In the genomic region with DNA sequence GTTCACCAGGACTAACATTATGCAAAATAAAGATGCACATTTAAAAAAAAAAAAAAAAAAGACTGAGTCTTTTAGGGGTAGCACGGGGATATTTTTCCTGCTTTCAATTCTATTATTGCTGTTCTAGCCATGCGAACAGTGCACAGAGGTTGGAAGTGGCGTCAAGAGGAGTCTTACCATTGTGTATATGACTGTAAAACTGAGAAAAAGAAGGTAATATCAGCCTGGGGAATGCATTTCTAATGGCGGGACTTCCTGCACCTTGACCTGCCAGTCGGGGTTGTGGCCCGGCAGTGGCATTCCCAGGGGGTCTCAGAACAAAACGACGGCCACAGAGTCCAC, we compare ENCODE assay signal across 1 cellular context.
TF ChIP-seq lines count a peak whose summit lies in the region.

No MANE protein-coding gene starts in this region.

TF ChIP-seq in A549, 52 proteins besides CTCF, POLR2A, EP300 and RAD21:
- TF ChIP-seq, protein P1, sequence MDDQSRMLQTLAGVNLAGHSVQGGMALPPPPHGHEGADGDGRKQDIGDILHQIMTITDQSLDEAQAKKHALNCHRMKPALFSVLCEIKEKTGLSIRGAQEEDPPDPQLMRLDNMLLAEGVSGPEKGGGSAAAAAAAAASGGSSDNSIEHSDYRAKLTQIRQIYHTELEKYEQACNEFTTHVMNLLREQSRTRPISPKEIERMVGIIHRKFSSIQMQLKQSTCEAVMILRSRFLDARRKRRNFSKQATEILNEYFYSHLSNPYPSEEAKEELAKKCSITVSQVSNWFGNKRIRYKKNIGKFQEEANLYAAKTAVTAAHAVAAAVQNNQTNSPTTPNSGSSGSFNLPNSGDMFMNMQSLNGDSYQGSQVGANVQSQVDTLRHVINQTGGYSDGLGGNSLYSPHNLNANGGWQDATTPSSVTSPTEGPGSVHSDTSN (IDR thresholded peaks at IDR 0.05): no peak
- TF ChIP-seq, protein P2, sequence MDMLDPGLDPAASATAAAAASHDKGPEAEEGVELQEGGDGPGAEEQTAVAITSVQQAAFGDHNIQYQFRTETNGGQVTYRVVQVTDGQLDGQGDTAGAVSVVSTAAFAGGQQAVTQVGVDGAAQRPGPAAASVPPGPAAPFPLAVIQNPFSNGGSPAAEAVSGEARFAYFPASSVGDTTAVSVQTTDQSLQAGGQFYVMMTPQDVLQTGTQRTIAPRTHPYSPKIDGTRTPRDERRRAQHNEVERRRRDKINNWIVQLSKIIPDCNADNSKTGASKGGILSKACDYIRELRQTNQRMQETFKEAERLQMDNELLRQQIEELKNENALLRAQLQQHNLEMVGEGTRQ (IDR thresholded peaks at IDR 0.05): no peak
- TF ChIP-seq MAZ (IDR thresholded peaks at IDR 0.05; ENCODE audit: borderline replicate concordance, low read depth, low read length) (no peak), SMC3 (IDR thresholded peaks at IDR 0.05) (no peak), CBX2 (IDR thresholded peaks at IDR 0.05; ENCODE audit: borderline replicate concordance, low read depth) (no peak), NPAS2 (CRISPR knock-in tag; IDR thresholded peaks at IDR 0.05; ENCODE audit: borderline replicate concordance) (no peak), EHF (CRISPR knock-in tag; IDR thresholded peaks at IDR 0.05) (no peak), GATA3 (IDR thresholded peaks at IDR 0.05; ENCODE audit: borderline replicate concordance) (no peak), NR3C1 (IDR thresholded peaks at IDR 0.05) (no peak), SREBF2 (IDR thresholded peaks at IDR 0.05) (no peak), HEYL (CRISPR knock-in tag; IDR thresholded peaks at IDR 0.05) (no peak), TFCP2L1 (CRISPR knock-in tag; IDR thresholded peaks at IDR 0.05) (no peak), RFX5 (IDR thresholded peaks at IDR 0.05) (no peak), FOSL2 (IDR thresholded peaks at IDR 0.05) (no peak), FOSL2 (CRISPR knock-in tag; IDR thresholded peaks at IDR 0.05) (no peak), HDAC2 (IDR thresholded peaks at IDR 0.05) (no peak)
- TF ChIP-seq, protein P3, sequence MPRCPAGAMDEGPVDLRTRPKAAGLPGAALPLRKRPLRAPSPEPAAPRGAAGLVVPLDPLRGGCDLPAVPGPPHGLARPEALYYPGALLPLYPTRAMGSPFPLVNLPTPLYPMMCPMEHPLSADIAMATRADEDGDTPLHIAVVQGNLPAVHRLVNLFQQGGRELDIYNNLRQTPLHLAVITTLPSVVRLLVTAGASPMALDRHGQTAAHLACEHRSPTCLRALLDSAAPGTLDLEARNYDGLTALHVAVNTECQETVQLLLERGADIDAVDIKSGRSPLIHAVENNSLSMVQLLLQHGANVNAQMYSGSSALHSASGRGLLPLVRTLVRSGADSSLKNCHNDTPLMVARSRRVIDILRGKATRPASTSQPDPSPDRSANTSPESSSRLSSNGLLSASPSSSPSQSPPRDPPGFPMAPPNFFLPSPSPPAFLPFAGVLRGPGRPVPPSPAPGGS (IDR thresholded peaks at IDR 0.05): no peak
